30 cellular contexts compared by ENCODE assay signal in the genomic region with DNA sequence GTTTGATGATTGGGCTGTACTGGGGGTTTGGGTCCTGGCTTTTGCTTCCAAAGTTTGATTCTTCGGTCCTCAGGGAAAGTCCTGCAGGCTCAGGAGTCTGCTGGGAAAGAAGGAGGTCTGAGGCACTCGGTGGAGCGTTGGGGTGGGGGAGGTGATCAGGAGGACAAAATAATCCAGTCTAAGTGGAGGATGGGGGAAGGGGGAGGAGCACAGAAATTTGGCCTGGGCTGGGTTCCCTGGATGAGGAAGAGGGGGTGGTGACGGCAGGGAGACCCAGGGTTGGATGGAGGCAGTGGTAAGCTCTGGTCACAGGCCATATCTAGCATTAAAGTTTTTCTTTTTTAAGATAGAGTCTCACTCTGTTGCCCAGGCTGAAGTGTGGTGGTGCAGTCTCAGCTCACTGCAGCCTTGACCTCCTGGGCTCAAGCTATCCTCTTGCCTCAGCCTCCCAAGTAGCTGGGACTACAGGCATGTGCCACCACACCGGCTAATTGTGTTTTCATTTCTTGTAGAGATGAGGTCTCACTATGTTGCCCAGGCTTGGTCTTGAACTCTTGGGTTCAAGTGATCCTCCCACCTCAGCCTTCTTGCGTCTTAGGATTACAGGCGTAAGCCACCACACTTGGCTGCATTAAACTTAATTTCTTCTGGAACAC. TPM values are rescaled to one million over a fixed set of nuclear protein-coding genes. Genes with fewer than 3 reads are reported as not detected.
DNase-seq lines count a peak whose midpoint lies in the region; ATAC-seq and TF ChIP-seq lines count a peak whose summit lies in the region.
"Had no signal": no experiment of that assay in that cellular context is flagged by ENCODE, and none has a peak within 500 bp of the region (broad histone marks: within the 10 kb centered on the region; RNA-seq: fewer than 3 reads in every experiment).

No MANE protein-coding gene starts in this region.

- H3K9me3 Mint-ChIP-seq in activated CD8-positive, alpha-beta memory T cell treated with anti-CD3 and anti-CD28 coated beads, Interleukin-2, amount 10 ng/mL, durations not matched to agents 7 days and 5 days (ENCODE audit: low read depth) = no peaks in the 10 kb centered on the region
- no peaks in the 10 kb centered on the region for H3K9me3 Mint-ChIP-seq in activated T-helper 17 cell treated with anti-CD3 and anti-CD28 coated beads, Interleukin-2, amount 50 U/mL, for 72 hours
- no peaks in the 10 kb centered on the region for H3K9me3 Mint-ChIP-seq in nephron progenitor cell
- H3K9me3 Mint-ChIP-seq: H9 had no signal

- peaks cover 79% of the 10 kb centered on the region for H3K4me1 Mint-ChIP-seq in activated CD8-positive, alpha-beta memory T cell treated with anti-CD3 and anti-CD28 coated beads, Interleukin-2, amount 10 ng/mL, durations not matched to agents 7 days and 5 days
- peaks cover 53% of the 10 kb centered on the region for H3K4me1 Mint-ChIP-seq in activated T-helper 17 cell treated with anti-CD3 and anti-CD28 coated beads, Interleukin-2, amount 50 U/mL, for 72 hours
- H3K4me1 Mint-ChIP-seq in nephron progenitor cell = peaks cover 82% of the 10 kb centered on the region

- CTCF ChIA-PET in activated CD8-positive, alpha-beta memory T cell treated with anti-CD3 and anti-CD28 coated beads, Interleukin-2, amount 10 ng/mL, durations not matched to agents 7 days and 5 days (lab: Charles Lee) = interaction anchor here (1.0 to 31.5 kb wide), 6 partner anchors 11 to 84 kb away, joined by 3 to 600 read pairs (median 4); a partner anchor contains a TSS

- TF ChIP-seq CTCF in nephron progenitor cell (IDR thresholded peaks at IDR 0.05) = no peak

- H3K27me3 Mint-ChIP-seq in activated CD8-positive, alpha-beta memory T cell treated with anti-CD3 and anti-CD28 coated beads, Interleukin-2, amount 10 ng/mL, durations not matched to agents 7 days and 5 days = no peaks in the 10 kb centered on the region
- no peaks in the 10 kb centered on the region for H3K27me3 Mint-ChIP-seq in activated T-helper 17 cell treated with anti-CD3 and anti-CD28 coated beads, Interleukin-2, amount 50 U/mL, for 72 hours
- H3K27me3 Mint-ChIP-seq in nephron progenitor cell (ENCODE audit: low read depth, poor library complexity) = peaks cover 21% of the 10 kb centered on the region

- ATAC-seq in activated CD8-positive, alpha-beta memory T cell treated with anti-CD3 and anti-CD28 coated beads, Interleukin-2, amount 10 ng/mL, durations not matched to agents 7 days and 5 days = no peak
- no peak for ATAC-seq in activated T-helper 17 cell treated with anti-CD3 and anti-CD28 coated beads, Interleukin-2, amount 50 U/mL, for 72 hours (replicated peaks)
- ATAC-seq in GM21526 (IDR thresholded peaks at IDR 0.05; ENCODE audit: low FRiP score, unreplicated experiment) = no peak
- ATAC-seq in HG03460 (IDR thresholded peaks at IDR 0.05; ENCODE audit: unreplicated experiment) = no peak
- ATAC-seq in GM21360 (IDR thresholded peaks at IDR 0.05; ENCODE audit: unreplicated experiment) = no peak
- ATAC-seq: esophagus mucosa, foreskin keratinocyte, heart right ventricle, HepG2, left cardiac atrium, SK-N-SH treated with all-trans-retinoic acid at 6 μM for 48 hours had no signal

- H3K36me3 Mint-ChIP-seq in activated CD8-positive, alpha-beta memory T cell treated with anti-CD3 and anti-CD28 coated beads, Interleukin-2, amount 10 ng/mL, durations not matched to agents 7 days and 5 days = peaks cover 70% of the 10 kb centered on the region
- peaks cover 96% of the 10 kb centered on the region for H3K36me3 Mint-ChIP-seq in activated T-helper 17 cell treated with anti-CD3 and anti-CD28 coated beads, Interleukin-2, amount 50 U/mL, for 72 hours (ENCODE audit: low read depth)
- peaks cover 15% of the 10 kb centered on the region for H3K36me3 Mint-ChIP-seq in nephron progenitor cell (ENCODE audit: low read depth)

- no peak overlapping the region for H3K4me3 Mint-ChIP-seq in activated CD8-positive, alpha-beta memory T cell treated with anti-CD3 and anti-CD28 coated beads, Interleukin-2, amount 10 ng/mL, durations not matched to agents 7 days and 5 days
- H3K4me3 Mint-ChIP-seq in activated T-helper 17 cell treated with anti-CD3 and anti-CD28 coated beads, Interleukin-2, amount 50 U/mL, for 72 hours = peak overlapping the region; percentile 48
- peak overlapping the region; percentile 41 for H3K4me3 Mint-ChIP-seq in nephron progenitor cell
- H3K4me3 Mint-ChIP-seq: H9 had no signal

- H3K27ac Mint-ChIP-seq in activated CD8-positive, alpha-beta memory T cell treated with anti-CD3 and anti-CD28 coated beads, Interleukin-2, amount 10 ng/mL, durations not matched to agents 7 days and 5 days = peak overlapping the region; percentile 47
- H3K27ac Mint-ChIP-seq in activated T-helper 17 cell treated with anti-CD3 and anti-CD28 coated beads, Interleukin-2, amount 50 U/mL, for 72 hours = peak overlapping the region; percentile 89
- no peak overlapping the region for H3K27ac Mint-ChIP-seq in nephron progenitor cell

- no peak for DNase-seq in activated CD8-positive, alpha-beta memory T cell treated with anti-CD3 and anti-CD28 coated beads, Interleukin-2, amount 10 ng/mL, durations not matched to agents 7 days and 5 days
- DNase-seq in activated CD8-positive, alpha-beta memory T cell treated with anti-CD3 and anti-CD28 coated beads for 24 hours = no peak
- DNase-seq in NCI-H82 (lab: John Stamatoyannopoulos, UW) (peak; percentile 91), nephron progenitor cell (no peak)
- DNase-seq: ACHN; brain microvascular endothelial cell; DND-41; effector memory CD4-positive, alpha-beta T cell; foreskin keratinocyte; H9; heart right ventricle; Kasumi-1; left cardiac atrium; mammary epithelial cell; MV-4-11; NCI-H1694; NCI-H2171 treated with DMSO at 0.1 percent for 48 hours; NCI-H524 treated with DMSO at 0.1 percent for 48 hours; nucleus accumbens had no signal

RNA-seq across cellular contexts. Expression of a gene that starts 6.8 kb away (rescaled TPM):
- total RNA-seq in activated CD8-positive, alpha-beta memory T cell treated with anti-CD3 and anti-CD28 coated beads, Interleukin-2, amount 10 ng/mL, durations not matched to agents 7 days and 5 days = 100 to 1,000 TPM; 157 to 205 TPM
- 100 to 1,000 TPM; 173 to 257 TPM for total RNA-seq in activated T-helper 17 cell treated with anti-CD3 and anti-CD28 coated beads, Interleukin-2, amount 50 U/mL, for 72 hours
- total RNA-seq: skeletal muscle tissue had no signal

RNA-seq across cellular contexts. Expression of a gene that starts 42.5 kb away (rescaled TPM):
- 10 to 100 TPM; 68.7 to 99.8 TPM for total RNA-seq in activated CD8-positive, alpha-beta memory T cell treated with anti-CD3 and anti-CD28 coated beads, Interleukin-2, amount 10 ng/mL, durations not matched to agents 7 days and 5 days
- 10 to 100 TPM; 54.0 to 76.7 TPM for total RNA-seq in activated T-helper 17 cell treated with anti-CD3 and anti-CD28 coated beads, Interleukin-2, amount 50 U/mL, for 72 hours

RNA-seq across cellular contexts. Expression of a gene that starts 49.1 kb away (rescaled TPM):
- total RNA-seq in activated CD8-positive, alpha-beta memory T cell treated with anti-CD3 and anti-CD28 coated beads, Interleukin-2, amount 10 ng/mL, durations not matched to agents 7 days and 5 days = under 1 TPM; 0.09 to 0.19 TPM
- under 1 TPM; 0.04 to 0.66 TPM for total RNA-seq in activated T-helper 17 cell treated with anti-CD3 and anti-CD28 coated beads, Interleukin-2, amount 50 U/mL, for 72 hours
- total RNA-seq: activated CD8-positive, alpha-beta memory T cell treated with anti-CD3 and anti-CD28 coated beads for 36 hours; esophagus mucosa; foreskin keratinocyte; H9; HepG2; mammary epithelial cell; pulmonary artery endothelial cell; subcutaneous adipose tissue had no signal

RNA-seq across cellular contexts. Expression of a gene that starts 50.8 kb away (rescaled TPM):
- 1 to 10 TPM; 2.8 to 8.8 TPM for total RNA-seq in activated CD8-positive, alpha-beta memory T cell treated with anti-CD3 and anti-CD28 coated beads, Interleukin-2, amount 10 ng/mL, durations not matched to agents 7 days and 5 days
- 10 to 100 TPM in 1 of 2 donors, 1 to 10 TPM in 1; 2.5 to 13.3 TPM for total RNA-seq in activated T-helper 17 cell treated with anti-CD3 and anti-CD28 coated beads, Interleukin-2, amount 50 U/mL, for 72 hours
- total RNA-seq: foreskin keratinocyte, HepG2, mammary epithelial cell had no signal

RNA-seq across cellular contexts. Expression of a gene that starts 58.4 kb away (rescaled TPM):
- 100 to 1,000 TPM; 258 to 340 TPM for total RNA-seq in activated CD8-positive, alpha-beta memory T cell treated with anti-CD3 and anti-CD28 coated beads, Interleukin-2, amount 10 ng/mL, durations not matched to agents 7 days and 5 days
- total RNA-seq in activated T-helper 17 cell treated with anti-CD3 and anti-CD28 coated beads, Interleukin-2, amount 50 U/mL, for 72 hours = 100 to 1,000 TPM; 270 to 361 TPM
